Comparison of ENCODE assay signal across 8 cellular contexts in genomic region chr6:108560463-108561308, GRCh38. TPM values are rescaled to one million over a fixed set of nuclear protein-coding genes. Genes with fewer than 3 reads are reported as not detected.
A peak's percentile ranks its signal among the peaks of the same experiment; 100 is the strongest.
DNase-seq lines count a peak whose midpoint lies in the region; ATAC-seq and TF ChIP-seq lines count a peak whose summit lies in the region.

Gene FOXO3 (plus strand): TSS chr6:108560917. CDS start chr6:108561209, 292 bp downstream.

- no peaks in the 10 kb centered on the region for H3K9me3 Mint-ChIP-seq in IgD-negative memory B cell
- no peaks in the 10 kb centered on the region for H3K9me3 Mint-ChIP-seq in activated naive CD8-positive, alpha-beta T cell (ENCODE audit: low read depth)

- peak within 1 kb of the TSS; percentile 93 to 97 (median 96) for H3K4me3 Mint-ChIP-seq in IgD-negative memory B cell
- peak within 1 kb of the TSS; percentile 87 for H3K4me3 Mint-ChIP-seq in activated naive CD8-positive, alpha-beta T cell

- H3K4me3 ChIP-seq in neutrophil (ENCODE audit: low read depth in 1 of 2, low read length in 1 of 2), result peak within 1 kb of the TSS; percentile 81 to 91

- peaks cover 25 to 37% (median 25%) of the 10 kb centered on the region in 3 donors for H3K4me1 Mint-ChIP-seq in IgD-negative memory B cell
- peaks cover 39% of the 10 kb centered on the region for H3K4me1 Mint-ChIP-seq in activated naive CD8-positive, alpha-beta T cell (ENCODE audit: low read depth)

- H3K27ac ChIP-seq in neutrophil (peak within 1 kb of the TSS; percentile 99), temporal lobe (ENCODE audit: low read depth, low read length) (peak within 1 kb of the TSS; percentile 95)

- ATAC-seq in GM18870 (IDR thresholded peaks at IDR 0.05; ENCODE audit: unreplicated experiment), result no peak

- no peaks in the 10 kb centered on the region for H3K9me3 ChIP-seq in neutrophil

- H3K27ac Mint-ChIP-seq in IgD-negative memory B cell, result peak within 1 kb of the TSS; percentile 93 to 97 (median 96)
- H3K27ac Mint-ChIP-seq in activated naive CD8-positive, alpha-beta T cell, result peak within 1 kb of the TSS; percentile 68

- peaks cover 3% of the 10 kb centered on the region for H3K27me3 Mint-ChIP-seq in IgD-negative memory B cell
- H3K27me3 Mint-ChIP-seq in activated naive CD8-positive, alpha-beta T cell, result no peaks in the 10 kb centered on the region

- peaks cover 10% of the 10 kb centered on the region for H3K27me3 ChIP-seq in neutrophil

- peak; percentile 90 for DNase-seq in D341Med (ENCODE audit: low spot score)
- DNase-seq in SK-N-DZ (ENCODE audit: low spot score), result peak; percentile 91
- DNase-seq in globus pallidus (ENCODE audit: low spot score), result peak; percentile 90

- H3K36me3 Mint-ChIP-seq in IgD-negative memory B cell, result no peaks in the 10 kb centered on the region
- no peaks in the 10 kb centered on the region for H3K36me3 Mint-ChIP-seq in activated naive CD8-positive, alpha-beta T cell

- H3K36me3 ChIP-seq in neutrophil, result no peaks in the 10 kb centered on the region

- peak; percentile 53 for TF ChIP-seq CTCF in neutrophil (IDR thresholded peaks at IDR 0.05)

- H3K4me1 ChIP-seq in neutrophil (ENCODE audit: control insufficient read depth in 1 of 2, insufficient read depth in 1 of 2, low read depth in 1 of 2, low read length in 1 of 2), result peaks cover 36 to 44% of the 10 kb centered on the region in 2 experiments

RNA-seq across cellular contexts. Expression of gene FOXO3, which starts in this region (rescaled TPM):
- 15.5 TPM for polyA plus RNA-seq in IgD-negative memory B cell
- 25.5 and 26.1 TPM in 2 replicates for polyA plus RNA-seq in SK-N-DZ (2014; cell fraction: cytosol; rRNA removed)
- polyA plus RNA-seq in SK-N-DZ (2014; cell fraction: nucleus; rRNA removed), result 9.4 and 14.1 TPM in 2 replicates
- 42.8 TPM for total RNA-seq in temporal lobe
